39 cellular contexts compared by ENCODE assay signal in genomic region chr10:109819807-109820206, GRCh38.
"Had no signal": no experiment of that assay in that cellular context is flagged by ENCODE, and none has a peak within 500 bp of the region (broad histone marks: within the 10 kb centered on the region; RNA-seq: fewer than 3 reads in every experiment).

No MANE protein-coding gene starts in this region.

- H3K9me3 ChIP-seq: adrenal gland, ascending aorta, body of pancreas had no signal

- H3K27me3 ChIP-seq: adrenal gland, ascending aorta, body of pancreas, brain microvascular endothelial cell, cardiac muscle cell had no signal

- H3K4me1 Mint-ChIP-seq: activated naive CD4-positive, alpha-beta T cell treated with anti-CD3 and anti-CD28 coated beads, Interleukin-2, amount 10 ng/mL, durations not matched to agents 7 days and 5 days; activated naive CD4-positive, alpha-beta T cell treated with anti-CD3 and anti-CD28 coated beads, Interleukin-2, amount 50 U/mL, for 24 hours; activated naive CD8-positive, alpha-beta T cell treated with anti-CD3 and anti-CD28 coated beads for 36 hours; activated naive CD8-positive, alpha-beta T cell treated with anti-CD3 and anti-CD28 coated beads, Interleukin-2, amount 10 ng/mL, durations not matched to agents 7 days and 5 days; activated naive CD8-positive, alpha-beta T cell treated with anti-CD3 and anti-CD28 coated beads, Interleukin-2, amount 50 U/mL, for 24 hours; activated T-helper 17 cell treated with anti-CD3 and anti-CD28 coated beads, Interleukin-2, amount 50 U/mL, for 72 hours; brain; central memory CD8-positive, alpha-beta T cell had no signal

- H3K4me3 Mint-ChIP-seq: activated naive CD4-positive, alpha-beta T cell treated with anti-CD3 and anti-CD28 coated beads for 36 hours; activated naive CD4-positive, alpha-beta T cell treated with anti-CD3 and anti-CD28 coated beads, Interleukin-2, amount 10 ng/mL, durations not matched to agents 7 days and 5 days; activated naive CD4-positive, alpha-beta T cell treated with anti-CD3 and anti-CD28 coated beads, Interleukin-2, amount 50 U/mL, for 24 hours; activated naive CD8-positive, alpha-beta T cell; activated naive CD8-positive, alpha-beta T cell treated with anti-CD3 and anti-CD28 coated beads for 36 hours; activated naive CD8-positive, alpha-beta T cell treated with anti-CD3 and anti-CD28 coated beads, Interleukin-2, amount 10 ng/mL, durations not matched to agents 7 days and 5 days; activated naive CD8-positive, alpha-beta T cell treated with anti-CD3 and anti-CD28 coated beads, Interleukin-2, amount 50 U/mL, for 24 hours; activated T-cell treated with anti-CD3 and anti-CD28 coated beads, Interleukin-2, amount 50 U/mL, for 24 hours; activated T-cell treated with anti-CD3 and anti-CD28 coated beads, Interleukin-2, amount 50 U/mL, for 4 hours; activated T-cell treated with anti-CD3 and anti-CD28 coated beads, Interleukin-2, amount 50 U/mL, for 72 hours; activated T-helper 1 cell treated with anti-CD3 and anti-CD28 coated beads, Interleukin-12 subunit alpha, Interleukin-12 subunit beta, Interleukin-2, Interleukin-4 antibody, amounts not matched to agents 30 ng/mL and 10 ng/mL and 1 ng/mL, durations not matched to agents 14 hours and 24 hours and 36 hours; activated T-helper 17 cell treated with anti-CD3 and anti-CD28 coated beads, Interleukin-2, amount 50 U/mL, for 72 hours; brain; central memory CD8-positive, alpha-beta T cell had no signal

- H3K9me3 Mint-ChIP-seq: activated naive CD4-positive, alpha-beta T cell treated with anti-CD3 and anti-CD28 coated beads for 36 hours; activated naive CD4-positive, alpha-beta T cell treated with anti-CD3 and anti-CD28 coated beads, Interleukin-2, amount 10 ng/mL, durations not matched to agents 7 days and 5 days; activated naive CD4-positive, alpha-beta T cell treated with anti-CD3 and anti-CD28 coated beads, Interleukin-2, amount 50 U/mL, for 24 hours; activated naive CD4-positive, alpha-beta T cell treated with anti-CD3 and anti-CD28 coated beads, Interleukin-2, amount 50 U/mL, for 72 hours; activated naive CD8-positive, alpha-beta T cell treated with anti-CD3 and anti-CD28 coated beads for 36 hours; activated naive CD8-positive, alpha-beta T cell treated with anti-CD3 and anti-CD28 coated beads, Interleukin-2, amount 10 ng/mL, durations not matched to agents 7 days and 5 days; activated naive CD8-positive, alpha-beta T cell treated with anti-CD3 and anti-CD28 coated beads, Interleukin-2, amount 50 U/mL, for 24 hours; activated T-cell treated with anti-CD3 and anti-CD28 coated beads, Interleukin-2, amount 50 U/mL, for 24 hours; activated T-cell treated with anti-CD3 and anti-CD28 coated beads, Interleukin-2, amount 50 U/mL, for 4 hours; activated T-cell treated with anti-CD3 and anti-CD28 coated beads, Interleukin-2, amount 50 U/mL, for 72 hours; activated T-helper 1 cell treated with anti-CD3 and anti-CD28 coated beads, Interleukin-12 subunit alpha, Interleukin-12 subunit beta, Interleukin-2, Interleukin-4 antibody, amounts not matched to agents 30 ng/mL and 10 ng/mL and 1 ng/mL, durations not matched to agents 14 hours and 24 hours and 36 hours; activated T-helper 17 cell treated with anti-CD3 and anti-CD28 coated beads, Interleukin-2, amount 50 U/mL, for 72 hours; activated T-helper 2 cell treated with anti-CD3 and anti-CD28 coated beads, Interferon-gamma antibody, Interleukin-2, Interleukin-4, amounts not matched to agents 10 μg/mL and 5 μg/mL and 100 μg/mL, durations not matched to agents 14 hours and 24 hours and 36 hours; brain; central memory CD8-positive, alpha-beta T cell had no signal

- H3K36me3 ChIP-seq: adrenal gland, ascending aorta, brain microvascular endothelial cell, cardiac muscle cell had no signal

- DNase-seq: activated effector memory CD4-positive, alpha-beta T cell treated with anti-CD3 and anti-CD28 coated beads, Interleukin-2, amount 50 U/mL, for 16 hours; activated effector memory CD4-positive, alpha-beta T cell treated with Interleukin-2 at 50 U/mL for 16 hours; activated gamma-delta T cell; activated gamma-delta T cell treated with Interleukin-2 at 50 U/mL for 16 hours; activated naive CD4-positive, alpha-beta T cell; activated naive CD4-positive, alpha-beta T cell treated with anti-CD3 and anti-CD28 coated beads for 36 hours; activated naive CD4-positive, alpha-beta T cell treated with anti-CD3 and anti-CD28 coated beads, Interleukin-2, amount 10 ng/mL, durations not matched to agents 7 days and 5 days; activated naive CD4-positive, alpha-beta T cell treated with anti-CD3 and anti-CD28 coated beads, Interleukin-2, amount 50 U/mL, for 16 hours; activated naive CD4-positive, alpha-beta T cell treated with Interleukin-2 at 50 U/mL for 16 hours; activated naive CD8-positive, alpha-beta T cell treated with anti-CD3 and anti-CD28 coated beads for 36 hours; activated naive CD8-positive, alpha-beta T cell treated with anti-CD3 and anti-CD28 coated beads, Interleukin-2, amount 10 ng/mL, durations not matched to agents 7 days and 5 days; activated naive CD8-positive, alpha-beta T cell treated with anti-CD3 and anti-CD28 coated beads, Interleukin-2, amount 50 U/mL, for 24 hours; activated T-cell treated with anti-CD3 and anti-CD28 coated beads, Interleukin-2, amount 50 U/mL, for 1 hour; activated T-cell treated with anti-CD3 and anti-CD28 coated beads, Interleukin-2, amount 50 U/mL, for 24 hours; activated T-cell treated with anti-CD3 and anti-CD28 coated beads, Interleukin-2, amount 50 U/mL, for 4 hours; activated T-cell treated with anti-CD3 and anti-CD28 coated beads, Interleukin-2, amount 50 U/mL, for 48 hours; activated T-cell treated with anti-CD3 and anti-CD28 coated beads, Interleukin-2, amount 50 U/mL, for 72 hours; adrenal gland; amniotic stem cell; amygdala; anterior cingulate cortex; aorta; body of pancreas; brain microvascular endothelial cell; caudate nucleus; central memory CD4-positive, alpha-beta T cell; cerebellar nuclear complex had no signal

- H3K4me1 ChIP-seq: adrenal gland, ascending aorta had no signal

- H3K27me3 Mint-ChIP-seq: activated naive CD4-positive, alpha-beta T cell treated with anti-CD3 and anti-CD28 coated beads, Interleukin-2, amount 10 ng/mL, durations not matched to agents 7 days and 5 days; activated naive CD8-positive, alpha-beta T cell treated with anti-CD3 and anti-CD28 coated beads, Interleukin-2, amount 10 ng/mL, durations not matched to agents 7 days and 5 days; activated naive CD8-positive, alpha-beta T cell treated with anti-CD3 and anti-CD28 coated beads, Interleukin-2, amount 50 U/mL, for 24 hours had no signal

- FAIRE-seq: astrocyte, bronchial epithelial cell had no signal

- H3K36me3 Mint-ChIP-seq: activated naive CD4-positive, alpha-beta T cell treated with anti-CD3 and anti-CD28 coated beads, Interleukin-2, amount 10 ng/mL, durations not matched to agents 7 days and 5 days; activated naive CD4-positive, alpha-beta T cell treated with anti-CD3 and anti-CD28 coated beads, Interleukin-2, amount 50 U/mL, for 24 hours; activated naive CD4-positive, alpha-beta T cell treated with anti-CD3 and anti-CD28 coated beads, Interleukin-2, amount 50 U/mL, for 72 hours; activated naive CD8-positive, alpha-beta T cell; activated naive CD8-positive, alpha-beta T cell treated with anti-CD3 and anti-CD28 coated beads for 36 hours; activated naive CD8-positive, alpha-beta T cell treated with anti-CD3 and anti-CD28 coated beads, Interleukin-2, amount 10 ng/mL, durations not matched to agents 7 days and 5 days; brain had no signal

- H3K27ac ChIP-seq: adrenal gland, ascending aorta, brain microvascular endothelial cell, cardiac muscle cell had no signal

- H3K4me3 ChIP-seq: adrenal gland, ascending aorta, body of pancreas, cardiac muscle cell had no signal

- H3K27ac Mint-ChIP-seq: activated naive CD4-positive, alpha-beta T cell treated with anti-CD3 and anti-CD28 coated beads for 36 hours; activated naive CD4-positive, alpha-beta T cell treated with anti-CD3 and anti-CD28 coated beads, Interleukin-2, amount 10 ng/mL, durations not matched to agents 7 days and 5 days; activated naive CD4-positive, alpha-beta T cell treated with anti-CD3 and anti-CD28 coated beads, Interleukin-2, amount 50 U/mL, for 24 hours; activated naive CD4-positive, alpha-beta T cell treated with anti-CD3 and anti-CD28 coated beads, Interleukin-2, amount 50 U/mL, for 72 hours; activated naive CD8-positive, alpha-beta T cell; activated naive CD8-positive, alpha-beta T cell treated with anti-CD3 and anti-CD28 coated beads for 36 hours; activated naive CD8-positive, alpha-beta T cell treated with anti-CD3 and anti-CD28 coated beads, Interleukin-2, amount 10 ng/mL, durations not matched to agents 7 days and 5 days; activated naive CD8-positive, alpha-beta T cell treated with anti-CD3 and anti-CD28 coated beads, Interleukin-2, amount 50 U/mL, for 24 hours; activated T-cell treated with anti-CD3 and anti-CD28 coated beads, Interleukin-2, amount 50 U/mL, for 24 hours; activated T-cell treated with anti-CD3 and anti-CD28 coated beads, Interleukin-2, amount 50 U/mL, for 72 hours; activated T-helper 1 cell treated with anti-CD3 and anti-CD28 coated beads, Interleukin-12 subunit alpha, Interleukin-12 subunit beta, Interleukin-2, Interleukin-4 antibody, amounts not matched to agents 30 ng/mL and 10 ng/mL and 1 ng/mL, durations not matched to agents 14 hours and 24 hours and 36 hours; activated T-helper 17 cell treated with anti-CD3 and anti-CD28 coated beads, Interleukin-2, amount 50 U/mL, for 72 hours; activated T-helper 2 cell treated with anti-CD3 and anti-CD28 coated beads, Interferon-gamma antibody, Interleukin-2, Interleukin-4, amounts not matched to agents 10 μg/mL and 5 μg/mL and 100 μg/mL, durations not matched to agents 14 hours and 24 hours and 36 hours; brain had no signal
